17 cellular contexts compared by ENCODE assay signal in the genomic region with DNA sequence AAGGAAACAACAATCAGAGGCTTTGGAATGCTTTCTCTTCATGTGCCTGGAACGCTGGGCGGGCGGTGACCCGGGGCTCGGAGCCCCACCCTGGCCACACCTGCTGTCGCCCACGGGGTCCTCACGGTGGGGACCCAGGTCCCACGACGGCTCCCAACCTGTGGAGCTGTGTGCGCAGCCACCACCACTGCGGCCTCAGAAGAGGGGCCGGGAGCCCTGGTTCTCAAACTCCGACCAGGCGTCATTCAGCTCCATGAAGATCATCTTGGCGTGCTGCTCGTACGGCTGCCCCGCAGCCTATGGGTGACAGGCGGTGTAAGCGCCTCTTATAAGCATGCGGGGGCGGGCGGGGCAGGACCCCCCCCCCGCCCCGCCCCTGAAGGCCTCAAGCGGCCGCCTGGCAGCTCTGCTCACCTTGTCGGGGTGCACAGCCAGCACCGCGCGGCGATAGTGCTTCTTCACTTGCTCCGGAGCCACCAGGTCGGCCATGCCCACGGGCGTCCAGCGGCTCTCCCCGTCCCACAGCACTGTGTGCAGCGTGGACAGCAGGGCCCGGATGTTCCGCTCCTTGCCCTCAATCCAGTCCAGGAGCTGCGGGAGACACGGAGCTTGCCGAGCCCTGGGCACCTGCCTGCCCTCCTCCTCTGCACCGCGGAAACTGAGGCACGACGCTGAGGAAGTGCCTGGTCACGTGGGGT. TPM values are rescaled to one million over a fixed set of nuclear protein-coding genes. Genes with fewer than 3 reads are reported as not detected.
DNase-seq lines count a peak whose midpoint lies in the region; ATAC-seq and TF ChIP-seq lines count a peak whose summit lies in the region.
"Had no signal": no experiment of that assay in that cellular context is flagged by ENCODE, and none has a peak within 500 bp of the region (broad histone marks: within the 10 kb centered on the region; RNA-seq: fewer than 3 reads in every experiment).

No MANE protein-coding gene starts in this region.

- TSS peak; percentile 30 for BruUV-seq in PC-3 (replicated peaks; lab: Mats Ljungman, UMichigan)

- H3K36me3 ChIP-seq in left ventricle myocardium inferior (peaks cover 53% of the 10 kb centered on the region), PC-3 (ENCODE audit: low read depth, low read length) (no peaks in the 10 kb centered on the region), psoas muscle (ENCODE audit: insufficient read depth in 1 of 2, low read depth in 1 of 2) (peaks cover 0 to 41% of the 10 kb centered on the region in 2 donors)

- H3K36me3 Mint-ChIP-seq in dendritic cell treated with granulocyte-macrophage colony-stimulating factor and Interleukin-4, amounts not matched to agents 40 ng/mL and 50 ng/mL, for 4 days (ENCODE audit: low read depth): peaks cover 97% of the 10 kb centered on the region

- H3K4me3 ChIP-seq in left ventricle myocardium inferior: no peak overlapping the region
- H3K4me3 ChIP-seq in PC-3 (ENCODE audit: low read length): no peak overlapping the region
- H3K4me3 ChIP-seq in psoas muscle: no peak overlapping the region
- H3K4me3 ChIP-seq: SJCRH30 had no signal

- TF ChIP-seq CTCF in left ventricle myocardium inferior (IDR thresholded peaks at IDR 0.05; ENCODE audit: borderline replicate concordance) (no peak), PC-3 (conservative IDR thresholded peaks at IDR 0.05; ENCODE audit: low read depth, low read length) (no peak), psoas muscle (IDR thresholded peaks at IDR 0.05) (no peak)

- intact Hi-C loops in Right ventricle myocardium superior (cut with DNase I): no loop called here
- intact Hi-C loops in left ventricle myocardium inferior (cut with micrococcal nuclease): no loop called here
- intact Hi-C loops in PC-3 (cut with micrococcal nuclease): no loop called here
- intact Hi-C loops in dendritic cell treated with granulocyte-macrophage colony-stimulating factor and Interleukin-4, amounts not matched to agents 40 ng/mL and 50 ng/mL, for 4 days (cut with micrococcal nuclease): no loop called here
- intact Hi-C loops in psoas muscle (cut with DNase I): no loop called here

- H3K4me3 Mint-ChIP-seq in dendritic cell treated with granulocyte-macrophage colony-stimulating factor and Interleukin-4, amounts not matched to agents 40 ng/mL and 50 ng/mL, for 4 days: no peak overlapping the region
- H3K4me3 Mint-ChIP-seq: CD4-positive, alpha-beta memory T cell had no signal

- no peak overlapping the region for H2AFZ ChIP-seq in PC-3 (ENCODE audit: low read length)

- no peak overlapping the region for H3K9ac ChIP-seq in PC-3 (ENCODE audit: low read length)

- peaks cover 47% of the 10 kb centered on the region for H3K9me3 Mint-ChIP-seq in dendritic cell treated with granulocyte-macrophage colony-stimulating factor and Interleukin-4, amounts not matched to agents 40 ng/mL and 50 ng/mL, for 4 days

- peak overlapping the region; percentile 19 for H3K27ac Mint-ChIP-seq in dendritic cell treated with granulocyte-macrophage colony-stimulating factor and Interleukin-4, amounts not matched to agents 40 ng/mL and 50 ng/mL, for 4 days
- H3K27ac Mint-ChIP-seq: CD4-positive, alpha-beta memory T cell had no signal

- H3F3A ChIP-seq in PC-3 (ENCODE audit: low read length, unreplicated experiment): no peaks in the 10 kb centered on the region

- H3K4me2 ChIP-seq in PC-3 (ENCODE audit: low read length): no peak overlapping the region

- H3K27me3 Mint-ChIP-seq in dendritic cell treated with granulocyte-macrophage colony-stimulating factor and Interleukin-4, amounts not matched to agents 40 ng/mL and 50 ng/mL, for 4 days: no peaks in the 10 kb centered on the region
- H3K27me3 Mint-ChIP-seq: CD4-positive, alpha-beta memory T cell had no signal

- no peaks in the 10 kb centered on the region for H3K4me1 Mint-ChIP-seq in dendritic cell treated with granulocyte-macrophage colony-stimulating factor and Interleukin-4, amounts not matched to agents 40 ng/mL and 50 ng/mL, for 4 days (ENCODE audit: low read depth)
- H3K4me1 Mint-ChIP-seq: CD4-positive, alpha-beta memory T cell had no signal

- H3K9me2 ChIP-seq in PC-3 (replicated peaks; ENCODE audit: low read length): no peaks in the 10 kb centered on the region

- no peaks in the 10 kb centered on the region for H3K27me3 ChIP-seq in left ventricle myocardium inferior (ENCODE audit: low read depth)
- H3K27me3 ChIP-seq in PC-3 (ENCODE audit: low read length): no peaks in the 10 kb centered on the region
- H3K27me3 ChIP-seq in psoas muscle (ENCODE audit: insufficient read depth in 3 of 3, low read length in 2 of 3): no peaks in the 10 kb centered on the region
- H3K27me3 ChIP-seq: SJCRH30 had no signal

- H3K27ac ChIP-seq in left ventricle myocardium inferior (replicated peaks): no peak overlapping the region
- H3K27ac ChIP-seq in PC-3 (ENCODE audit: low read length): no peak overlapping the region
- H3K27ac ChIP-seq in psoas muscle: no peak overlapping the region
- H3K27ac ChIP-seq: SJCRH30 had no signal

- CTCF ChIA-PET in PC-3 (lab: Charles Lee): no interaction called here

- WGBS in psoas muscle, 3 donors: 92 to 95% (median 94%) methylated on average over 46 to 50 of the region's 50 CpGs

- H4K20me1 ChIP-seq in PC-3 (ENCODE audit: low read length): no peaks in the 10 kb centered on the region

- H3K9me3 ChIP-seq in left ventricle myocardium inferior (replicated peaks) (no peaks in the 10 kb centered on the region), PC-3 (ENCODE audit: low read length) (no peaks in the 10 kb centered on the region), psoas muscle (no peaks in the 10 kb centered on the region)
- H3K9me3 ChIP-seq: SJCRH30 had no signal

- H3K79me2 ChIP-seq in PC-3 (ENCODE audit: low read length): no peaks in the 10 kb centered on the region

- POLR2A ChIA-PET in PC-3 (lab: Charles Lee; ENCODE audit: unreplicated experiment): no interaction called here

- no peak for ATAC-seq in Right ventricle myocardium superior (ENCODE audit: poor library complexity)
- no peak for ATAC-seq in PC-3
- ATAC-seq in psoas muscle: no peak
- ATAC-seq in GM21576 (IDR thresholded peaks at IDR 0.05; ENCODE audit: unreplicated experiment): no peak

- DNase-seq in Right ventricle myocardium superior: peak; percentile 32
- DNase-seq in left ventricle myocardium inferior: no peak
- no peak for DNase-seq in PC-3
- peak; percentile 10 to 43 for DNase-seq in psoas muscle
- no peak for DNase-seq in stimulated activated naive CD4-positive, alpha-beta T cell (lab: John Stamatoyannopoulos, UW)
- DNase-seq in LoVo (ENCODE audit: low spot score): no peak
- DNase-seq: KBM-7, NCI-H1417, NCI-H187, NCI-H2107, NCI-H510A, NCI-H748 treated with DMSO at 0.1 percent for 48 hours, RPMI8226, SJCRH30 had no signal

- H3K4me1 ChIP-seq in left ventricle myocardium inferior (no peaks in the 10 kb centered on the region), PC-3 (ENCODE audit: insufficient read depth, low read length) (no peaks in the 10 kb centered on the region), psoas muscle (no peaks in the 10 kb centered on the region)
- H3K4me1 ChIP-seq: SJCRH30 had no signal

RNA-seq across cellular contexts. Expression of a gene that starts 23.7 kb away (rescaled TPM):
- total RNA-seq in Right ventricle myocardium superior (4.3 TPM), left ventricle myocardium inferior (4.8 TPM), PC-3 (2014; rRNA removed) (0.87 and 2.6 TPM in 2 replicates), psoas muscle (1 to 10 TPM; 1.3 to 1.6 (median 1.5) TPM)
- polyA plus RNA-seq in psoas muscle: 1 to 10 TPM in 1 of 3 donors, under 1 TPM in 2; 0.44 to 2.3 (median 0.66) TPM

Comparison
In these comparisons a context has a peak if more than half of its experiments do, and no peak if none do; other contexts are left out.
1. DNase-seq: peak in Right ventricle myocardium superior (single experiment) and psoas muscle (2 of 2); none in left ventricle myocardium inferior (single experiment), PC-3 (single experiment), stimulated activated naive CD4-positive, alpha-beta T cell (0 of 6) and LoVo (single experiment).